In genomic region chr3:43817081-43817480, GRCh38 we compare ENCODE assay signal across 28 cellular contexts.
"Had no signal": no experiment of that assay in that cellular context is flagged by ENCODE, and none has a peak within 500 bp of the region (broad histone marks: within the 10 kb centered on the region; RNA-seq: fewer than 3 reads in every experiment).

No MANE protein-coding gene starts in this region.

- H3K9me3 Mint-ChIP-seq: natural killer cell treated with Interleukin-12 subunit alpha and Interleukin-12 subunit beta and Interleukin-15 and Interleukin-18, amount 100 ng/mL, for 72 hours had no signal

- ATAC-seq: pancreas, right cardiac atrium, sciatic nerve, upper lobe of right lung had no signal

- H3K27ac Mint-ChIP-seq: immature natural killer cell; mesothelial cell of epicardium; natural killer cell treated with Interleukin-12 subunit alpha and Interleukin-12 subunit beta and Interleukin-15 and Interleukin-18, amount 100 ng/mL, for 72 hours had no signal

- H3K9me3 ChIP-seq: left ventricle myocardium inferior, pancreas, prostate gland, stomach, testis, thyroid gland, transverse colon, upper lobe of right lung had no signal

- FAIRE-seq: islet of Langerhans, pancreas, urothelium cell line had no signal

- H3K4me1 Mint-ChIP-seq: mesothelial cell of epicardium had no signal

- H3K27ac ChIP-seq: left ventricle myocardium inferior, pancreas, prostate gland, skin epidermis, stomach, testis, thyroid gland, transverse colon, upper lobe of right lung had no signal

- H3K27me3 ChIP-seq: pancreas, stomach, testis, thyroid gland, transverse colon, upper lobe of right lung had no signal

- H3K36me3 Mint-ChIP-seq: immature natural killer cell; mesothelial cell of epicardium; naive B cell; natural killer cell treated with Interleukin-12 subunit alpha and Interleukin-12 subunit beta and Interleukin-15 and Interleukin-18, amount 100 ng/mL, for 72 hours; stimulated activated naive B cell treated with anti-CD40 and anti-IgM and Interleukin-4, amounts not matched to agents 10 μg/mL and 1 μg/mL and 100 μg/mL, for 72 hours had no signal

- H3K36me3 ChIP-seq: left ventricle myocardium inferior, pancreas, prostate gland, stomach, thyroid gland, transverse colon, upper lobe of right lung had no signal

- H3K4me3 Mint-ChIP-seq: immature natural killer cell; mesothelial cell of epicardium; naive B cell; natural killer cell treated with Interleukin-12 subunit alpha and Interleukin-12 subunit beta and Interleukin-15 and Interleukin-18, amount 100 ng/mL, for 72 hours had no signal

- H3K4me1 ChIP-seq: left ventricle myocardium inferior, pancreas, prostate gland, stomach, testis, thyroid gland, transverse colon, upper lobe of right lung had no signal

- DNase-seq: hypothalamus; immature natural killer cell; left ventricle myocardium inferior; mesendoderm; naive B cell; pancreas; posterior cingulate gyrus; retina; right cardiac atrium; stimulated activated CD4-positive, alpha-beta T cell treated with anti-CD3 and anti-CD28 coated beads, Interleukin-12 subunit alpha, Interleukin-12 subunit beta, amount 100 ng/mL, for 4 hours; stimulated activated CD4-positive, alpha-beta T cell treated with anti-CD3 and anti-CD28 coated beads, Interleukin-15, amount 100 ng/mL, for 24 hours; stimulated activated CD4-positive, alpha-beta T cell treated with anti-CD3 and anti-CD28 coated beads, Interleukin-2, amount 100 ng/mL, for 24 hours; stimulated activated CD4-positive, alpha-beta T cell treated with anti-CD3 and anti-CD28 coated beads, Interleukin-4, amount 100 ng/mL, for 1 hour; stimulated activated naive CD8-positive, alpha-beta T cell treated with anti-CD3 and anti-CD28 coated beads, Interleukin-15, Interleukin-2, amounts not matched to agents 100 U/mL and 50 U/mL, for 24 hours; stomach; testis; thyroid gland; transverse colon; upper lobe of right lung had no signal

- H3K4me3 ChIP-seq: left ventricle myocardium inferior, lung, pancreas, prostate gland, skin epidermis, stomach, testis, thyroid gland, transverse colon, upper lobe of right lung had no signal
